ENCODE assay signal across 21 cellular contexts in the genomic region with DNA sequence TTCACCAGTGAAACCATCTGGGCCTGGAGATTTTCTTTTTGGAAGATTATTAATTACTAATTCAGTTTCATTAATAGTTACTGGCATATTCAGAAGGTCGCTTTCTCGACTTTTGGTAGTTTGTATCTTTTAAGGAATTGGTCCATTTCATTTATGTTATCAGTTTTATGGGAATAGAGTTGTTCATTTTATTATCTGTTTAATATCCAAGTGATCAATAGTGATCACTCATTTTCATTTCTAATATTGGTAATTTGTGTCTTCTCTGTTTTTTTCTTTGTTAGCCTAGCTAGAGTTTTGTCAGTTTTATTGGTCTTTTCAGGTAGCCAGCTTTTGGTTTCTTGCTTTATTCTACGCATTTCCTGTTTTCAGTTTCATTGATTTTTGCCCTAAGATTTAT. TPM values are rescaled to one million over a fixed set of nuclear protein-coding genes. Genes with fewer than 3 reads are reported as not detected.
A peak's percentile ranks its signal among the peaks of the same experiment; 100 is the strongest.
DNase-seq lines count a peak whose midpoint lies in the region; ATAC-seq and TF ChIP-seq lines count a peak whose summit lies in the region.
"Had no signal": no experiment of that assay in that cellular context is flagged by ENCODE, and none has a peak within 500 bp of the region (broad histone marks: within the 10 kb centered on the region; RNA-seq: fewer than 3 reads in every experiment).

No MANE protein-coding gene starts in this region.

- no peak overlapping the region for H3K4me3 ChIP-seq in endodermal cell (ENCODE audit: low read length)
- peak overlapping the region; percentile 17 for H3K4me3 ChIP-seq in smooth muscle cell
- H3K4me3 ChIP-seq: breast epithelium, lung, sigmoid colon had no signal

- CTCF ChIA-PET in activated CD8-positive, alpha-beta memory T cell treated with anti-CD3 and anti-CD28 coated beads, Interleukin-2, amount 10 ng/mL, durations not matched to agents 7 days and 5 days (lab: Charles Lee), result no interaction called here

- 92% methylated on average over 3 of the region's 3 CpGs; no CpG with 5 or more reads in 1 of the 2 experiments for WGBS in endodermal cell (ENCODE audit: insufficient coverage in 1 of 2, insufficient read length in 1 of 2), 2 experiments
- 98% methylated on average over 3 of the region's 3 CpGs for WGBS in smooth muscle cell (ENCODE audit: low lambda C conversion rate)

- H3K4me2 ChIP-seq in smooth muscle cell, result peak overlapping the region; percentile 78

- H3K27me3 Mint-ChIP-seq in activated CD8-positive, alpha-beta memory T cell treated with anti-CD3 and anti-CD28 coated beads, Interleukin-2, amount 10 ng/mL, durations not matched to agents 7 days and 5 days, result no peaks in the 10 kb centered on the region
- H3K27me3 Mint-ChIP-seq in IgD-negative memory B cell (no peaks in the 10 kb centered on the region), endodermal cell (ENCODE audit: insufficient read depth) (no peaks in the 10 kb centered on the region)

- no peak for ATAC-seq in activated CD8-positive, alpha-beta memory T cell treated with anti-CD3 and anti-CD28 coated beads, Interleukin-2, amount 10 ng/mL, durations not matched to agents 7 days and 5 days
- ATAC-seq in GM19467 (IDR thresholded peaks at IDR 0.05; ENCODE audit: unreplicated experiment), result no peak
- ATAC-seq: activated naive CD4-positive, alpha-beta T cell treated with anti-CD3 and anti-CD28 coated beads, Interleukin-2, amount 50 U/mL, for 72 hours had no signal

- H3K9ac ChIP-seq in endodermal cell (ENCODE audit: extremely low read depth, low read length, poor library complexity, severe bottlenecking) (no peak overlapping the region), smooth muscle cell (ENCODE audit: low read depth) (peak overlapping the region; percentile 50)
- H3K9ac ChIP-seq: parathyroid adenoma had no signal

- H3K36me3 ChIP-seq in endodermal cell (ENCODE audit: control insufficient read depth, insufficient read depth, low read length) (no peaks in the 10 kb centered on the region), smooth muscle cell (ENCODE audit: low read depth) (no peaks in the 10 kb centered on the region)
- H3K36me3 ChIP-seq: breast epithelium, sigmoid colon had no signal

- no peak for DNase-seq in activated CD8-positive, alpha-beta memory T cell treated with anti-CD3 and anti-CD28 coated beads, Interleukin-2, amount 10 ng/mL, durations not matched to agents 7 days and 5 days
- no peak for DNase-seq in activated CD8-positive, alpha-beta memory T cell treated with anti-CD3 and anti-CD28 coated beads, Interleukin-2, amount 50 U/mL, for 48 hours
- DNase-seq in endodermal cell (no peak), smooth muscle cell (lab: John Stamatoyannopoulos, UW; ENCODE audit: unreplicated experiment) (no peak), substantia nigra (lab: John Stamatoyannopoulos, UW) (no peak), anterior cingulate cortex (lab: John Stamatoyannopoulos, UW) (no peak)
- DNase-seq: cortex of kidney, foreskin melanocyte, hypothalamus, Karpas-422, NCI-H1092 treated with DMSO at 0.1 percent for 48 hours, NCI-H2081 treated with DMSO at 0.1 percent for 48 hours, NCI-H510A treated with DMSO at 0.1 percent for 48 hours, sigmoid colon had no signal

- no peak for TF ChIP-seq CTCF in endodermal cell (conservative IDR thresholded peaks at IDR 0.05)
- no peak for TF ChIP-seq CTCF in smooth muscle cell (IDR thresholded peaks at IDR 0.05; ENCODE audit: borderline replicate concordance, insufficient read depth, poor library complexity, severe bottlenecking)

- peaks cover 100% of the 10 kb centered on the region for H3K79me2 ChIP-seq in smooth muscle cell (ENCODE audit: low read depth)

- peaks cover 6% of the 10 kb centered on the region for H3K9me3 ChIP-seq in endodermal cell (ENCODE audit: control insufficient read depth, low read length)
- no peaks in the 10 kb centered on the region for H3K9me3 ChIP-seq in smooth muscle cell (replicated peaks; ENCODE audit: low read depth)
- H3K9me3 ChIP-seq: breast epithelium, sigmoid colon had no signal

- H3K36me3 Mint-ChIP-seq in activated CD8-positive, alpha-beta memory T cell treated with anti-CD3 and anti-CD28 coated beads, Interleukin-2, amount 10 ng/mL, durations not matched to agents 7 days and 5 days, result peaks cover 18% of the 10 kb centered on the region
- H3K36me3 Mint-ChIP-seq in IgD-negative memory B cell (peaks cover 4% of the 10 kb centered on the region), endodermal cell (ENCODE audit: low read depth) (peaks cover 3% of the 10 kb centered on the region)
- H3K36me3 Mint-ChIP-seq: activated naive CD4-positive, alpha-beta T cell treated with anti-CD3 and anti-CD28 coated beads, Interleukin-2, amount 50 U/mL, for 72 hours; CD14-positive monocyte had no signal

- H3K4me1 Mint-ChIP-seq in activated CD8-positive, alpha-beta memory T cell treated with anti-CD3 and anti-CD28 coated beads, Interleukin-2, amount 10 ng/mL, durations not matched to agents 7 days and 5 days, result peaks cover 43% of the 10 kb centered on the region
- peaks cover 48 to 65% (median 58%) of the 10 kb centered on the region in 3 donors for H3K4me1 Mint-ChIP-seq in IgD-negative memory B cell
- peaks cover 60% of the 10 kb centered on the region for H3K4me1 Mint-ChIP-seq in endodermal cell

- H3K27ac ChIP-seq in endodermal cell (ENCODE audit: low read depth, low read length) (no peak overlapping the region), smooth muscle cell (ENCODE audit: low read depth) (peak overlapping the region; percentile 74), substantia nigra (ENCODE audit: low read depth, low read length, poor library complexity, severe bottlenecking) (no peak overlapping the region)
- H3K27ac ChIP-seq: breast epithelium, parathyroid adenoma, sigmoid colon had no signal

- no peak overlapping the region for H2AFZ ChIP-seq in smooth muscle cell (ENCODE audit: low read depth)
- H2AFZ ChIP-seq: parathyroid adenoma had no signal

- H3K27me3 ChIP-seq in endodermal cell (ENCODE audit: control insufficient read depth, insufficient read depth, low read length, poor library complexity, severe bottlenecking) (no peaks in the 10 kb centered on the region), smooth muscle cell (ENCODE audit: low read depth) (no peaks in the 10 kb centered on the region)
- H3K27me3 ChIP-seq: breast epithelium, sigmoid colon had no signal

- H3K27ac Mint-ChIP-seq in activated CD8-positive, alpha-beta memory T cell treated with anti-CD3 and anti-CD28 coated beads, Interleukin-2, amount 10 ng/mL, durations not matched to agents 7 days and 5 days, result peak overlapping the region; percentile 15
- H3K27ac Mint-ChIP-seq in IgD-negative memory B cell (peak overlapping the region in 2 of 3 donors; percentile 6 to 54), endodermal cell (peak overlapping the region; percentile 37)
- H3K27ac Mint-ChIP-seq: activated naive CD4-positive, alpha-beta T cell treated with anti-CD3 and anti-CD28 coated beads, Interleukin-2, amount 50 U/mL, for 72 hours had no signal

- H4K20me1 ChIP-seq in smooth muscle cell (ENCODE audit: low read depth), result peaks cover 100% of the 10 kb centered on the region

- H3K4me1 ChIP-seq in endodermal cell (ENCODE audit: control insufficient read depth, insufficient read depth, low read length), result peaks cover 8% of the 10 kb centered on the region
- peaks cover 28% of the 10 kb centered on the region for H3K4me1 ChIP-seq in smooth muscle cell (ENCODE audit: low read depth)
- H3K4me1 ChIP-seq: parathyroid adenoma had no signal

- H3K4me3 Mint-ChIP-seq in activated CD8-positive, alpha-beta memory T cell treated with anti-CD3 and anti-CD28 coated beads, Interleukin-2, amount 10 ng/mL, durations not matched to agents 7 days and 5 days, result peak overlapping the region; percentile 6
- H3K4me3 Mint-ChIP-seq in IgD-negative memory B cell (peak overlapping the region in 1 of 4 donors; percentile 81), endodermal cell (no peak overlapping the region)
- H3K4me3 Mint-ChIP-seq: CD14-positive monocyte had no signal

- H3K9me3 Mint-ChIP-seq in activated CD8-positive, alpha-beta memory T cell treated with anti-CD3 and anti-CD28 coated beads, Interleukin-2, amount 10 ng/mL, durations not matched to agents 7 days and 5 days (ENCODE audit: low read depth), result no peaks in the 10 kb centered on the region
- no peaks in the 10 kb centered on the region for H3K9me3 Mint-ChIP-seq in IgD-negative memory B cell
- H3K9me3 Mint-ChIP-seq in endodermal cell, result no peaks in the 10 kb centered on the region
- H3K9me3 Mint-ChIP-seq: activated naive CD4-positive, alpha-beta T cell treated with anti-CD3 and anti-CD28 coated beads, Interleukin-2, amount 50 U/mL, for 72 hours; CD14-positive monocyte had no signal

- H3F3A ChIP-seq in smooth muscle cell (ENCODE audit: low read depth), result no peaks in the 10 kb centered on the region

RNA-seq across cellular contexts. Expression of a gene that starts 31.0 kb away (rescaled TPM):
- 10 to 100 TPM; 35.5 to 41.4 TPM for total RNA-seq in activated CD8-positive, alpha-beta memory T cell treated with anti-CD3 and anti-CD28 coated beads, Interleukin-2, amount 10 ng/mL, durations not matched to agents 7 days and 5 days
- polyA plus RNA-seq in IgD-negative memory B cell, result 19.3 TPM
- 10 to 100 TPM; 69.3 to 71.8 TPM for total RNA-seq in endodermal cell
- polyA plus RNA-seq in endodermal cell (2013, experiment 1 of 2), result 25.3 TPM
- polyA plus RNA-seq in endodermal cell (2013, experiment 2 of 2), result 27.7 TPM
- total RNA-seq in smooth muscle cell, result 45.3 and 55.5 TPM in 2 replicates
- polyA plus RNA-seq in smooth muscle cell, result 26.3 and 26.8 TPM in 2 replicates
